ENCODE assay signal across 1 cellular context in genomic region chr5:177128551-177128976, GRCh38.
TF ChIP-seq lines count a peak whose summit lies in the region.

No MANE protein-coding gene starts in this region.

TF ChIP-seq in WTC11, 78 proteins besides CTCF, POLR2A, EP300 and RAD21 (continued from another document):
- TF ChIP-seq, protein P1, sequence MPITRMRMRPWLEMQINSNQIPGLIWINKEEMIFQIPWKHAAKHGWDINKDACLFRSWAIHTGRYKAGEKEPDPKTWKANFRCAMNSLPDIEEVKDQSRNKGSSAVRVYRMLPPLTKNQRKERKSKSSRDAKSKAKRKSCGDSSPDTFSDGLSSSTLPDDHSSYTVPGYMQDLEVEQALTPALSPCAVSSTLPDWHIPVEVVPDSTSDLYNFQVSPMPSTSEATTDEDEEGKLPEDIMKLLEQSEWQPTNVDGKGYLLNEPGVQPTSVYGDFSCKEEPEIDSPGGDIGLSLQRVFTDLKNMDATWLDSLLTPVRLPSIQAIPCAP (CRISPR knock-in tag; IDR thresholded peaks at IDR 0.05) = no peak
- TF ChIP-seq, protein P2, sequence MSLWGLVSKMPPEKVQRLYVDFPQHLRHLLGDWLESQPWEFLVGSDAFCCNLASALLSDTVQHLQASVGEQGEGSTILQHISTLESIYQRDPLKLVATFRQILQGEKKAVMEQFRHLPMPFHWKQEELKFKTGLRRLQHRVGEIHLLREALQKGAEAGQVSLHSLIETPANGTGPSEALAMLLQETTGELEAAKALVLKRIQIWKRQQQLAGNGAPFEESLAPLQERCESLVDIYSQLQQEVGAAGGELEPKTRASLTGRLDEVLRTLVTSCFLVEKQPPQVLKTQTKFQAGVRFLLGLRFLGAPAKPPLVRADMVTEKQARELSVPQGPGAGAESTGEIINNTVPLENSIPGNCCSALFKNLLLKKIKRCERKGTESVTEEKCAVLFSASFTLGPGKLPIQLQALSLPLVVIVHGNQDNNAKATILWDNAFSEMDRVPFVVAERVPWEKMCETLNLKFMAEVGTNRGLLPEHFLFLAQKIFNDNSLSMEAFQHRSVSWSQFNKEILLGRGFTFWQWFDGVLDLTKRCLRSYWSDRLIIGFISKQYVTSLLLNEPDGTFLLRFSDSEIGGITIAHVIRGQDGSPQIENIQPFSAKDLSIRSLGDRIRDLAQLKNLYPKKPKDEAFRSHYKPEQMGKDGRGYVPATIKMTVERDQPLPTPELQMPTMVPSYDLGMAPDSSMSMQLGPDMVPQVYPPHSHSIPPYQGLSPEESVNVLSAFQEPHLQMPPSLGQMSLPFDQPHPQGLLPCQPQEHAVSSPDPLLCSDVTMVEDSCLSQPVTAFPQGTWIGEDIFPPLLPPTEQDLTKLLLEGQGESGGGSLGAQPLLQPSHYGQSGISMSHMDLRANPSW (CRISPR knock-in tag; conservative IDR thresholded peaks at IDR 0.05; ENCODE audit: low read depth) = no peak
- TF ChIP-seq FOXJ3 (CRISPR knock-in tag; IDR thresholded peaks at IDR 0.05; ENCODE audit: borderline replicate concordance) (no peak), NFATC4 (CRISPR knock-in tag; IDR thresholded peaks at IDR 0.05) (no peak), ESRRA (CRISPR knock-in tag; IDR thresholded peaks at IDR 0.05; ENCODE audit: borderline replicate concordance) (no peak), ATF2 (CRISPR knock-in tag; IDR thresholded peaks at IDR 0.05; ENCODE audit: borderline replicate concordance, low read depth) (no peak), ARID4B (CRISPR knock-in tag; IDR thresholded peaks at IDR 0.05; ENCODE audit: borderline replicate concordance) (no peak), GABPB1 (CRISPR knock-in tag; IDR thresholded peaks at IDR 0.05) (no peak)
- TF ChIP-seq, protein P3, sequence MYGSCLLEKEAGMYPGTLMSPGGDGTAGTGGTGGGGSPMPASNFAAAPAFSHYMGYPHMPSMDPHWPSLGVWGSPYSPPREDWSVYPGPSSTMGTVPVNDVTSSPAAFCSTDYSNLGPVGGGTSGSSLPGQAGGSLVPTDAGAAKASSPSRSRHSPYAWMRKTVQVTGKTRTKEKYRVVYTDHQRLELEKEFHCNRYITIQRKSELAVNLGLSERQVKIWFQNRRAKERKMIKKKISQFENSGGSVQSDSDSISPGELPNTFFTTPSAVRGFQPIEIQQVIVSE (CRISPR knock-in tag; IDR thresholded peaks at IDR 0.05; ENCODE audit: borderline replicate concordance) = no peak
